In the genomic region with DNA sequence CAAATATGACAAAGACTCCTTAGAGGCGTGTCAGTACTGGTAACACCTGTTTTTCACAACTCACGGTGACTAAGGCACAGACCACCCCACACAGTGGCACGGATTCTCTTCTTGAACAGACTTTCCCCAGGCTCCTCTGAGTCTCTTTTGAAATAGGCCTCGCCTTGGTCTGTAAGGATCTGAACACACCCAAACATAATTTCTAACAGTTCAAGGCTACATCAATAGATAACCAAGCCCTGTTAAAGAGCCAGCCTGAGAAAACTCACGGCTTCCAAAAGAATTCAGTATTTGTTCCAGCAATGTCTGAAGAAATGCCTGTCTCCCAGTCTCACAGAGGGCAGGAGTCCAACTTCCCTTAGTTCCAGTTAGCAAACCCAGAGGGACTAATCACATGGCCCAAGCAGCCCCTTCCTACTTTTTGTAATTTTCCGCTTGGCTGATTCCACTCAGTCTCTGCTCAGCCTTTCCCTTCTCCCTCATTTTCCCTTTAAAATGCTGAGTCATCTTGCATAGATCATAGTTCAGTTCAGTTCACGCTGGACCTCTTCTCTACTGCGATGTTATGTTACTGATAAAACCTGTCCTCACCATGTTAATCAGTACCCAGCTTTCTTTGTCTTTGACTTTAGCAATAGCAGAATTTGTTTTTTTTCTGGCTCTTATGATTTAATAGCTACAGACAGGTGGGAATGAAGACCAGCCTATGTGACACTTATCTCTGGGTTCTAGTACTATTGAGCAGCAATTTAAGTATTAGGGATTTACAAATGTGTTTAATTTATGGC, we compare ENCODE assay signal across 1 cellular context.
TF ChIP-seq lines count a peak whose summit lies in the region.

No MANE protein-coding gene starts in this region.

TF ChIP-seq in K562, 482 proteins besides CTCF, POLR2A, EP300 and RAD21 (continued from another document and continues in another):
- no peak for TF ChIP-seq THAP7 (CRISPR knock-in tag; IDR thresholded peaks at IDR 0.05)
- no peak for TF ChIP-seq SUPT5H (IDR thresholded peaks at IDR 0.05)
- TF ChIP-seq ZKSCAN8 (CRISPR knock-in tag; IDR thresholded peaks at IDR 0.05) = 0 out of 2 replicates have a peak, but pooled peaks have one; percentile 72
- peak; percentile 96 for TF ChIP-seq SMARCA4 (IDR thresholded peaks at IDR 0.05)
- no peak for TF ChIP-seq ASH1L (IDR thresholded peaks at IDR 0.05; ENCODE audit: borderline replicate concordance, low read depth, partially characterized antibody)
- no peak; the same call in 1 of the 2 replicates for TF ChIP-seq PTTG1 (tag; IDR thresholded peaks at IDR 0.05; ENCODE audit: low read depth)
- no peak for TF ChIP-seq PHB (CRISPR knock-in tag; IDR thresholded peaks at IDR 0.05)
- TF ChIP-seq RBFOX2 (IDR thresholded peaks at IDR 0.05; ENCODE audit: low read depth, low read length) = 0 out of 2 replicates have a peak, but pooled peaks have one; percentile 5
- TF ChIP-seq ETV1 (tag; conservative IDR thresholded peaks at IDR 0.05; ENCODE audit: low read depth) = no peak; the same call in 1 of the 2 replicates
- TF ChIP-seq NR2F6 (CRISPR knock-in tag; IDR thresholded peaks at IDR 0.05) = no peak
- TF ChIP-seq ZBTB1 (CRISPR knock-in tag; IDR thresholded peaks at IDR 0.05; ENCODE audit: borderline replicate concordance, low read depth) = no peak
- no peak for TF ChIP-seq KAT2B (IDR thresholded peaks at IDR 0.05; ENCODE audit: low read depth, low read length)
- 0 out of 2 replicates have a peak, but pooled peaks have one; percentile 45 for TF ChIP-seq MIER1 (IDR thresholded peaks at IDR 0.05; ENCODE audit: low read depth)
- TF ChIP-seq ZNF507 (tag; conservative IDR thresholded peaks at IDR 0.05) = no peak
- no peak for TF ChIP-seq MCM5 (IDR thresholded peaks at IDR 0.05; ENCODE audit: low read depth)
- TF ChIP-seq KDM4B (IDR thresholded peaks at IDR 0.05; ENCODE audit: borderline replicate concordance in 2 of 2, low read depth in 1 of 2) = no peak
- peak; percentile 65 for TF ChIP-seq NFIC (IDR thresholded peaks at IDR 0.05)
- peak; percentile 100 for TF ChIP-seq MAFG (tag; conservative IDR thresholded peaks at IDR 0.05)
- no peak for TF ChIP-seq ETV6 (IDR thresholded peaks at IDR 0.05; ENCODE audit: borderline replicate concordance in 1 of 2, low read depth in 2 of 2, low read length in 1 of 2)
- no peak for TF ChIP-seq ETV6 (CRISPR knock-in tag; IDR thresholded peaks at IDR 0.05; ENCODE audit: borderline replicate concordance)
- TF ChIP-seq CHD1 (IDR thresholded peaks at IDR 0.05; ENCODE audit: low read length) = no peak
- no peak for TF ChIP-seq ZNF184 (CRISPR knock-in tag; IDR thresholded peaks at IDR 0.05)
- 0 out of 2 replicates have a peak, but pooled peaks have one; percentile 46 for TF ChIP-seq ZFP91 (CRISPR knock-in tag; IDR thresholded peaks at IDR 0.05)
- peak; percentile 100 for TF ChIP-seq ZNF316 (IDR thresholded peaks at IDR 0.05)
- TF ChIP-seq HNRNPUL1 (IDR thresholded peaks at IDR 0.05; ENCODE audit: low read length) = no peak
- TF ChIP-seq RB1 (IDR thresholded peaks at IDR 0.05; ENCODE audit: low read depth) = peak; percentile 51; the same call in 1 of the 2 replicates
- peak; percentile 70; the same call in 1 of the 2 replicates for TF ChIP-seq TRIM28 (IDR thresholded peaks at IDR 0.05)
- no peak for TF ChIP-seq ZNF699 (CRISPR knock-in tag; IDR thresholded peaks at IDR 0.05; ENCODE audit: insufficient replicate concordance)
- no peak for TF ChIP-seq ZNF518B (CRISPR knock-in tag; IDR thresholded peaks at IDR 0.05)
- TF ChIP-seq ZNF561 (CRISPR knock-in tag; conservative IDR thresholded peaks at IDR 0.05) = no peak
- no peak for TF ChIP-seq RBM22 (IDR thresholded peaks at IDR 0.05; ENCODE audit: low read depth, low read length, poor library complexity, severe bottlenecking)
- peak in 1 of 2 experiments; percentile 18; a peak in 1 of 4 replicates for TF ChIP-seq TEAD1 (CRISPR knock-in tag; IDR thresholded peaks at IDR 0.05)
- TF ChIP-seq, protein P1, sequence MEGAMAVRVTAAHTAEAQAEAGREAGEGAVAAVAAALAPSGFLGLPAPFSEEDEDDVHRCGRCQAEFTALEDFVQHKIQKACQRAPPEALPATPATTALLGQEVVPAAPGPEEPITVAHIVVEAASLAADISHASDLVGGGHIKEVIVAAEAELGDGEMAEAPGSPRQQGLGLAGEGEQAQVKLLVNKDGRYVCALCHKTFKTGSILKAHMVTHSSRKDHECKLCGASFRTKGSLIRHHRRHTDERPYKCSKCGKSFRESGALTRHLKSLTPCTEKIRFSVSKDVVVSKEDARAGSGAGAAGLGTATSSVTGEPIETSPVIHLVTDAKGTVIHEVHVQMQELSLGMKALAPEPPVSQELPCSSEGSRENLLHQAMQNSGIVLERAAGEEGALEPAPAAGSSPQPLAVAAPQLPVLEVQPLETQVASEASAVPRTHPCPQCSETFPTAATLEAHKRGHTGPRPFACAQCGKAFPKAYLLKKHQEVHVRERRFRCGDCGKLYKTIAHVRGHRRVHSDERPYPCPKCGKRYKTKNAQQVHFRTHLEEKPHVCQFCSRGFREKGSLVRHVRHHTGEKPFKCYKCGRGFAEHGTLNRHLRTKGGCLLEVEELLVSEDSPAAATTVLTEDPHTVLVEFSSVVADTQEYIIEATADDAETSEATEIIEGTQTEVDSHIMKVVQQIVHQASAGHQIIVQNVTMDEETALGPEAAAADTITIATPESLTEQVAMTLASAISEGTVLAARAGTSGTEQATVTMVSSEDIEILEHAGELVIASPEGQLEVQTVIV (CRISPR knock-in tag; IDR thresholded peaks at IDR 0.05; ENCODE audit: borderline replicate concordance) = no peak
- TF ChIP-seq FOXA3 (CRISPR knock-in tag; conservative IDR thresholded peaks at IDR 0.05 in 1 of 2, IDR thresholded peaks at IDR 0.05 in 1 of 2) = no peak
- no peak; the same call in 1 of the 2 replicates for TF ChIP-seq KHSRP (IDR thresholded peaks at IDR 0.05)
- no peak for TF ChIP-seq USF1 (CRISPR knock-in tag; IDR thresholded peaks at IDR 0.05)
- peak; percentile 92 for TF ChIP-seq L3MBTL2 (IDR thresholded peaks at IDR 0.05)
- peak; percentile 84 for TF ChIP-seq TBP (optimal IDR thresholded peaks at IDR 0.05; ENCODE audit: low read depth, low read length)
- TF ChIP-seq ZNF277 (CRISPR knock-in tag; IDR thresholded peaks at IDR 0.05; ENCODE audit: borderline replicate concordance) = no peak
- TF ChIP-seq, protein P2, sequence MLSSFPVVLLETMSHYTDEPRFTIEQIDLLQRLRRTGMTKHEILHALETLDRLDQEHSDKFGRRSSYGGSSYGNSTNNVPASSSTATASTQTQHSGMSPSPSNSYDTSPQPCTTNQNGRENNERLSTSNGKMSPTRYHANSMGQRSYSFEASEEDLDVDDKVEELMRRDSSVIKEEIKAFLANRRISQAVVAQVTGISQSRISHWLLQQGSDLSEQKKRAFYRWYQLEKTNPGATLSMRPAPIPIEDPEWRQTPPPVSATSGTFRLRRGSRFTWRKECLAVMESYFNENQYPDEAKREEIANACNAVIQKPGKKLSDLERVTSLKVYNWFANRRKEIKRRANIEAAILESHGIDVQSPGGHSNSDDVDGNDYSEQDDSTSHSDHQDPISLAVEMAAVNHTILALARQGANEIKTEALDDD (IDR thresholded peaks at IDR 0.05) = peak; percentile 88
- TF ChIP-seq NR2C2 (CRISPR knock-in tag; IDR thresholded peaks at IDR 0.05) = no peak
- peak; percentile 92 for TF ChIP-seq NR2C2 (tag; IDR thresholded peaks at IDR 0.05)
- TF ChIP-seq, protein P3, sequence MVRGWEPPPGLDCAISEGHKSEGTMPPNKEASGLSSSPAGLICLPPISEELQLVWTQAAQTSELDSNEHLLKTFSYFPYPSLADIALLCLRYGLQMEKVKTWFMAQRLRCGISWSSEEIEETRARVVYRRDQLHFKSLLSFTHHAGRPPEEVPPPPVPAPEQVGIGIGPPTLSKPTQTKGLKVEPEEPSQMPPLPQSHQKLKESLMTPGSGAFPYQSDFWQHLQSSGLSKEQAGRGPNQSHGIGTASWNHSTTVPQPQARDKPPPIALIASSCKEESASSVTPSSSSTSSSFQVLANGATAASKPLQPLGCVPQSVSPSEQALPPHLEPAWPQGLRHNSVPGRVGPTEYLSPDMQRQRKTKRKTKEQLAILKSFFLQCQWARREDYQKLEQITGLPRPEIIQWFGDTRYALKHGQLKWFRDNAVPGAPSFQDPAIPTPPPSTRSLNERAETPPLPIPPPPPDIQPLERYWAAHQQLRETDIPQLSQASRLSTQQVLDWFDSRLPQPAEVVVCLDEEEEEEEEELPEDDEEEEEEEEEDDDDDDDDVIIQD (CRISPR knock-in tag; IDR thresholded peaks at IDR 0.05) = no peak
- TF ChIP-seq U2AF2 (optimal IDR thresholded peaks at IDR 0.05; ENCODE audit: low read depth, low read length) = no peak
- TF ChIP-seq MAFF (IDR thresholded peaks at IDR 0.05; ENCODE audit: low read length) = peak; percentile 100
- peak; percentile 69 for TF ChIP-seq CBFA2T2 (conservative IDR thresholded peaks at IDR 0.05)
- no peak for TF ChIP-seq NUFIP1 (IDR thresholded peaks at IDR 0.05; ENCODE audit: partially characterized antibody)
- TF ChIP-seq SMC3 (conservative IDR thresholded peaks at IDR 0.05; ENCODE audit: insufficient read depth, low read depth, low read length) = no peak
- no peak for TF ChIP-seq ZNF347 (CRISPR knock-in tag; IDR thresholded peaks at IDR 0.05; ENCODE audit: low read depth)
- TF ChIP-seq ELF4 (CRISPR knock-in tag; IDR thresholded peaks at IDR 0.05) = 0 out of 2 replicates have a peak, but pooled peaks have one; percentile 56
- TF ChIP-seq PHF20 (IDR thresholded peaks at IDR 0.05; ENCODE audit: partially characterized antibody) = no peak
- TF ChIP-seq, protein P4, sequence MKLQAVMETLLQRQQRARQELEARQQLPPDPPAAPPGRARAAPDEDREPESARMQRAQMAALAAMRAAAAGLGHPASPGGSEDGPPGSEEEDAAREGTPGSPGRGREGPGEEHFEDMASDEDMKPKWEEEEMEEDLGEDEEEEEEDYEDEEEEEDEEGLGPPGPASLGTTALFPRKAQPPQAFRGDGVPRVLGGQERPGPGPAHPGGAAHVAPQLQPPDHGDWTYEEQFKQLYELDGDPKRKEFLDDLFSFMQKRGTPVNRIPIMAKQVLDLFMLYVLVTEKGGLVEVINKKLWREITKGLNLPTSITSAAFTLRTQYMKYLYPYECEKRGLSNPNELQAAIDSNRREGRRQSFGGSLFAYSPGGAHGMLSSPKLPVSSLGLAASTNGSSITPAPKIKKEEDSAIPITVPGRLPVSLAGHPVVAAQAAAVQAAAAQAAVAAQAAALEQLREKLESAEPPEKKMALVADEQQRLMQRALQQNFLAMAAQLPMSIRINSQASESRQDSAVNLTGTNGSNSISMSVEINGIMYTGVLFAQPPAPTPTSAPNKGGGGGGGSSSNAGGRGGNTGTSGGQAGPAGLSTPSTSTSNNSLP (IDR thresholded peaks at IDR 0.05; ENCODE audit: borderline replicate concordance, low read depth, low read length) = peak; percentile 88
- peak; percentile 77 for TF ChIP-seq ZNF384 (IDR thresholded peaks at IDR 0.05; ENCODE audit: low read depth, low read length)
- TF ChIP-seq ZNF224 (CRISPR knock-in tag; IDR thresholded peaks at IDR 0.05) = no peak
